2 cellular contexts compared by ENCODE assay signal in genomic region chrX:4764888-4765287, GRCh38.
TF ChIP-seq lines count a peak whose summit lies in the region.

No MANE protein-coding gene starts in this region.

TF ChIP-seq in A549, 52 proteins besides CTCF, POLR2A, EP300 and RAD21 (continued from another document):
- TF ChIP-seq NPAS2 (CRISPR knock-in tag; IDR thresholded peaks at IDR 0.05; ENCODE audit: borderline replicate concordance) = no peak
- TF ChIP-seq, protein P1, sequence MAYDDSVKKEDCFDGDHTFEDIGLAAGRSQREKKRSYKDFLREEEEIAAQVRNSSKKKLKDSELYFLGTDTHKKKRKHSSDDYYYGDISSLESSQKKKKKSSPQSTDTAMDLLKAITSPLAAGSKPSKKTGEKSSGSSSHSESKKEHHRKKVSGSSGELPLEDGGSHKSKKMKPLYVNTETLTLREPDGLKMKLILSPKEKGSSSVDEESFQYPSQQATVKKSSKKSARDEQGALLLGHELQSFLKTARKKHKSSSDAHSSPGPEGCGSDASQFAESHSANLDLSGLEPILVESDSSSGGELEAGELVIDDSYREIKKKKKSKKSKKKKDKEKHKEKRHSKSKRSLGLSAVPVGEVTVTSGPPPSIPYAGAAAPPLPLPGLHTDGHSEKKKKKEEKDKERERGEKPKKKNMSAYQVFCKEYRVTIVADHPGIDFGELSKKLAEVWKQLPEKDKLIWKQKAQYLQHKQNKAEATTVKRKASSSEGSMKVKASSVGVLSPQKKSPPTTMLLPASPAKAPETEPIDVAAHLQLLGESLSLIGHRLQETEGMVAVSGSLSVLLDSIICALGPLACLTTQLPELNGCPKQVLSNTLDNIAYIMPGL (CRISPR knock-in tag; IDR thresholded peaks at IDR 0.05; ENCODE audit: borderline replicate concordance) = no peak
- TF ChIP-seq SMC3 (IDR thresholded peaks at IDR 0.05) = no peak
- TF ChIP-seq BHLHE40 (IDR thresholded peaks at IDR 0.05; ENCODE audit: low read depth, low read length) = no peak
- TF ChIP-seq KDM1A (IDR thresholded peaks at IDR 0.05; ENCODE audit: low read depth) = no peak
- no peak for TF ChIP-seq PHF8 (IDR thresholded peaks at IDR 0.05; ENCODE audit: borderline replicate concordance, low read depth)

TF ChIP-seq in H1, 55 proteins besides CTCF, POLR2A, EP300 and RAD21 (continued from another document):
- TF ChIP-seq JUND (IDR thresholded peaks at IDR 0.05; ENCODE audit: low read length) = no peak
- TF ChIP-seq KDM1A (IDR thresholded peaks at IDR 0.05; ENCODE audit: borderline replicate concordance, low read length) = no peak
- TF ChIP-seq FOSL1 (IDR thresholded peaks at IDR 0.05; ENCODE audit: insufficient read depth, low read depth, low read length) = no peak
- no peak for TF ChIP-seq JUN (IDR thresholded peaks at IDR 0.05; ENCODE audit: low read depth, low read length)
- TF ChIP-seq POLR2AphosphoS5 (IDR thresholded peaks at IDR 0.05; ENCODE audit: low read depth, low read length) = no peak
- TF ChIP-seq KDM5A (IDR thresholded peaks at IDR 0.05; ENCODE audit: low read length) = no peak
- TF ChIP-seq SAP30 (IDR thresholded peaks at IDR 0.05; ENCODE audit: insufficient read depth, insufficient replicate concordance, low read length) = no peak
